Comparison of ENCODE assay signal across 8 cellular contexts in the genomic region with DNA sequence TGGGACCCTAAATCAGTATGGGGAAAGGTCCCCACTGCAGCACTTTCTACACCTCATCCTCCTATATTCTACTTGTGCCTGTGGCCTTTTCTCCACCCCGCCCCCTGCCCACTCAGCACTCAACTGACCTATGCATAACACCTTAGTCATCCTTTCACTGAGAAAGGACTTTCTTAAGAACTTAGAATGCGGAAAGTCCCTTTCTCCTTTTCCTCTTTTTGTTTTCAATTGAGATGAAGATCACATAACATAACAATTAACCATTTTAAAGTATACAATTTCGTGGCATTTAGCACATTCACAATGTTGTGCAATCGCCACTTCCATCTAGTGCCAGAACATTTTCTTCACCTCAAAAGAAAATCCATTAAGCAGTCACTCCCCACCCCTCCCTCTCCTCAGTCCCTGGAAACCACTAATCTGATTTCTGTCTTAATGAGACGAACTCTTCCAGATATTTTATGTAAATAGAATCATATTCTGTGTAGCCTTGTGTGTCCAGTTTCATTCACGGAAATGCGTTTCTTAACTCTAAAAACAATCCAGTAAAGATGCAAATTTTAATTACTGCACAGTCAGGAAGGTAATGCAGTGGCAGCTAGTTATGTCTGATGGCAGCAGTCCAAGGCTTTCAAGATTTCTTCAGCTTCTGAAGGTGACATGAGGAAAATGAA. TPM values are rescaled to one million over a fixed set of nuclear protein-coding genes. Genes with fewer than 3 reads are reported as not detected.
A peak's percentile ranks its signal among the peaks of the same experiment; 100 is the strongest.
DNase-seq lines count a peak whose midpoint lies in the region; ATAC-seq lines count a peak whose summit lies in the region.

No MANE protein-coding gene starts in this region.

- peak; percentile 32 for DNase-seq in left ventricle myocardium superior
- DNase-seq in Right ventricle myocardium inferior (ENCODE audit: missing footprints), result no peak
- peak; percentile 59 for DNase-seq in HS-5 (ENCODE audit: low read depth)
- peak; percentile 70 for DNase-seq in activated CD8-positive, alpha-beta memory T cell treated with anti-CD3 and anti-CD28 coated beads, Interleukin-2, amount 50 U/mL, for 48 hours
- peak; percentile 2 for DNase-seq in left kidney (ENCODE audit: low read depth, low spot score)
- no peak for DNase-seq in COR-L47 (lab: John Stamatoyannopoulos, UW)
- DNase-seq in T-helper 9 cell, result no peak

- intact Hi-C loops in left ventricle myocardium superior (cut with micrococcal nuclease) (no loop called here), Right ventricle myocardium inferior (cut with DNase I) (loop anchor here (5.0 kb wide), 2 partner anchors 40 to 80 kb away; no protein-coding TSS in a partner anchor)

- ATAC-seq in left ventricle myocardium superior (peak; percentile 40), Right ventricle myocardium inferior (no peak), GM19467 (IDR thresholded peaks at IDR 0.05; ENCODE audit: unreplicated experiment) (no peak)

RNA-seq across cellular contexts. Expression of a gene that starts 41.7 kb away (rescaled TPM):
- 4.0 TPM for total RNA-seq in left ventricle myocardium superior
- total RNA-seq in Right ventricle myocardium inferior, result 4.7 TPM

Comparison
In these comparisons a context has a peak if more than half of its experiments do, and no peak if none do; other contexts are left out.
1. DNase-seq: peak in left ventricle myocardium superior (single experiment), HS-5 (single experiment), activated CD8-positive, alpha-beta memory T cell treated with anti-CD3 and anti-CD28 coated beads, Interleukin-2, amount 50 U/mL, for 48 hours (single experiment) and left kidney (single experiment); none in Right ventricle myocardium inferior (single experiment), COR-L47 (single experiment) and T-helper 9 cell (single experiment).